26 cellular contexts compared by ENCODE assay signal in genomic region chrX:84717344-84717743, GRCh38.
"Had no signal": no experiment of that assay in that cellular context is flagged by ENCODE, and none has a peak within 500 bp of the region (broad histone marks: within the 10 kb centered on the region; RNA-seq: fewer than 3 reads in every experiment).

No MANE protein-coding gene starts in this region.

- H3K4me3 ChIP-seq: coronary artery, esophagus muscularis mucosa, gastroesophageal sphincter, heart left ventricle, hepatocyte, left ventricle myocardium inferior, lower lobe of right lung, ovary, psoas muscle, skin epidermis, thyroid gland, vagina had no signal

- FAIRE-seq: endothelial cell of umbilical vein had no signal

- H3K79me2 ChIP-seq: hepatocyte had no signal

- DNase-seq: dermis blood vessel endothelial cell; effector memory CD4-positive, alpha-beta T cell; foreskin keratinocyte; heart left ventricle; kidney; left ventricle myocardium inferior; lower lobe of right lung; natural killer cell; occipital lobe; ovary; posterior cingulate gyrus; psoas muscle; right cardiac atrium; stimulated activated CD4-positive, alpha-beta T cell treated with anti-CD3 and anti-CD28 coated beads, Interleukin-15, amount 100 ng/mL, for 24 hours; stimulated activated CD4-positive, alpha-beta T cell treated with anti-CD3 and anti-CD28 coated beads, Interleukin-2, amount 100 ng/mL, for 48 hours; stimulated activated naive B cell treated with anti-CD40 and anti-IgM and Interleukin-4, amounts not matched to agents 10 μg/mL and 1 μg/mL and 100 μg/mL, for 72 hours; stimulated activated naive CD8-positive, alpha-beta T cell treated with anti-CD3 and anti-CD28 coated beads, Interleukin-15, amount 100 ng/mL, for 72 hours; thyroid gland; trophoblast cell had no signal

- H3K27me3 ChIP-seq: esophagus muscularis mucosa, foreskin keratinocyte, gastroesophageal sphincter, hepatocyte, ovary, thyroid gland, vagina had no signal

- H3K9me3 ChIP-seq: esophagus muscularis mucosa, gastroesophageal sphincter, heart left ventricle, left ventricle myocardium inferior, lower lobe of right lung, ovary, psoas muscle, thyroid gland, vagina had no signal

- H3K36me3 ChIP-seq: esophagus muscularis mucosa, gastroesophageal sphincter, heart left ventricle, left ventricle myocardium inferior, lower lobe of right lung, ovary, thyroid gland, vagina had no signal

- H3K27ac ChIP-seq: coronary artery, esophagus muscularis mucosa, foreskin keratinocyte, gastroesophageal sphincter, heart left ventricle, hepatocyte, left ventricle myocardium inferior, lower lobe of right lung, ovary, psoas muscle, skin epidermis, thyroid gland, vagina had no signal

- H3K4me1 ChIP-seq: esophagus muscularis mucosa, foreskin keratinocyte, gastroesophageal sphincter, heart left ventricle, left ventricle myocardium inferior, lower lobe of right lung, psoas muscle, thyroid gland, vagina had no signal

- H3K4me2 ChIP-seq: hepatocyte had no signal

- H2AFZ ChIP-seq: hepatocyte had no signal

- ATAC-seq: foreskin keratinocyte; gastroesophageal sphincter; heart left ventricle; lower lobe of right lung; natural killer cell; psoas muscle; right cardiac atrium; stimulated activated naive B cell treated with anti-CD40 and anti-IgM and Interleukin-4, amounts not matched to agents 10 μg/mL and 1 μg/mL and 100 μg/mL, for 72 hours; stimulated activated naive CD8-positive, alpha-beta T cell treated with anti-CD3 and anti-CD28 coated beads, Interleukin-15, amount 100 ng/mL, for 72 hours had no signal
